In genomic region chr21:42636535-42636914, GRCh38 we compare ENCODE assay signal across 15 cellular contexts. TPM values are rescaled to one million over a fixed set of nuclear protein-coding genes. Genes with fewer than 3 reads are reported as not detected.
A peak's percentile ranks its signal among the peaks of the same experiment; 100 is the strongest.
DNase-seq lines count a peak whose midpoint lies in the region; ATAC-seq, FAIRE-seq and TF ChIP-seq lines count a peak whose summit lies in the region.
"Had no signal": no experiment of that assay in that cellular context is flagged by ENCODE, and none has a peak within 500 bp of the region (broad histone marks: within the 10 kb centered on the region; RNA-seq: fewer than 3 reads in every experiment).

No MANE protein-coding gene starts in this region.

- WGBS in gastroesophageal sphincter (ENCODE audit: low coverage in 1 of 2), 2 donors = 18 to 35% methylated on average over 5 of the region's 5 CpGs
- 28 to 39% (median 32%) methylated on average over 5 of the region's 5 CpGs for WGBS in ovary, 3 donors

- H3K36me3 ChIP-seq in astrocyte (ENCODE audit: insufficient read depth, low read length) (no peaks in the 10 kb centered on the region), gastroesophageal sphincter (no peaks in the 10 kb centered on the region), ovary (no peaks in the 10 kb centered on the region), ascending aorta (no peaks in the 10 kb centered on the region)
- H3K36me3 ChIP-seq: SJSA1, upper lobe of left lung had no signal

- no peaks in the 10 kb centered on the region for H3K9me3 ChIP-seq in astrocyte (ENCODE audit: insufficient read depth, low read depth, low read length)
- no peaks in the 10 kb centered on the region for H3K9me3 ChIP-seq in gastroesophageal sphincter
- no peaks in the 10 kb centered on the region for H3K9me3 ChIP-seq in ovary
- no peaks in the 10 kb centered on the region for H3K9me3 ChIP-seq in ascending aorta
- H3K9me3 ChIP-seq: SJSA1, upper lobe of left lung had no signal

- H4K20me1 ChIP-seq in astrocyte (ENCODE audit: insufficient read depth, low read length) = no peaks in the 10 kb centered on the region

- H3K4me1 ChIP-seq in astrocyte (ENCODE audit: insufficient read depth, low read length) = no peaks in the 10 kb centered on the region
- peaks cover 0 to 29% (median 11%) of the 10 kb centered on the region in 3 donors for H3K4me1 ChIP-seq in gastroesophageal sphincter
- peaks cover 4% of the 10 kb centered on the region for H3K4me1 ChIP-seq in ovary (ENCODE audit: insufficient read depth)
- no peaks in the 10 kb centered on the region for H3K4me1 ChIP-seq in ascending aorta
- H3K4me1 ChIP-seq: SJSA1 had no signal

- TF ChIP-seq POLR2A in gastroesophageal sphincter (IDR thresholded peaks at IDR 0.05) (no peak), ovary (IDR thresholded peaks at IDR 0.05) (no peak)

- H3K27me3 Mint-ChIP-seq in astrocyte (ENCODE audit: low read depth, unreplicated experiment) = peaks cover 7% of the 10 kb centered on the region
- peaks cover 9 to 11% of the 10 kb centered on the region in 2 donors for H3K27me3 Mint-ChIP-seq in effector memory CD8-positive, alpha-beta T cell

- no peak for TF ChIP-seq EP300 in gastroesophageal sphincter (IDR thresholded peaks at IDR 0.05)
- no peak for TF ChIP-seq EP300 in ovary (IDR thresholded peaks at IDR 0.05)

- DNase-seq in A172 (ENCODE audit: low spot score) (peak; percentile 18), HCEC 1CT (peak; percentile 55), astrocyte (ENCODE audit: low read depth) (peak; percentile 12), ovary (no peak), ascending aorta (ENCODE audit: low spot score in 2 of 2) (no peak), medulla oblongata (ENCODE audit: extremely low spot score) (no peak)
- no peak for DNase-seq in effector memory CD8-positive, alpha-beta T cell
- DNase-seq: NCI-H526 treated with DMSO at 0.1 percent for 48 hours, upper lobe of left lung had no signal

- H3K4me3 ChIP-seq in astrocyte (ENCODE audit: insufficient read depth, low read depth, low read length) = no peak overlapping the region
- H3K4me3 ChIP-seq in gastroesophageal sphincter = no peak overlapping the region
- no peak overlapping the region for H3K4me3 ChIP-seq in ovary
- H3K4me3 ChIP-seq in ascending aorta = no peak overlapping the region
- H3K4me3 ChIP-seq: SJSA1, upper lobe of left lung had no signal

- H3K4me2 ChIP-seq in astrocyte (ENCODE audit: low read length) = no peak overlapping the region

- no peak overlapping the region for H2AFZ ChIP-seq in astrocyte (ENCODE audit: low read depth, low read length)

- peaks cover 2% of the 10 kb centered on the region for H3K4me1 Mint-ChIP-seq in astrocyte (ENCODE audit: low read depth, unreplicated experiment)
- H3K4me1 Mint-ChIP-seq in effector memory CD8-positive, alpha-beta T cell (ENCODE audit: low read depth in 2 of 2) = no peaks in the 10 kb centered on the region

- H3K27ac Mint-ChIP-seq in astrocyte (ENCODE audit: unreplicated experiment) = no peak overlapping the region
- no peak overlapping the region for H3K27ac Mint-ChIP-seq in effector memory CD8-positive, alpha-beta T cell
- H3K27ac Mint-ChIP-seq: dendritic cell treated with granulocyte-macrophage colony-stimulating factor and Interleukin-4, amounts not matched to agents 40 ng/mL and 50 ng/mL, for 4 days; WTC11 had no signal

- intact Hi-C loops in ovary (cut with DNase I) = no loop called here
- intact Hi-C loops in ascending aorta (cut with DNase I) = no loop called here

- H3K79me2 ChIP-seq in astrocyte (ENCODE audit: insufficient read depth, low read length) = no peaks in the 10 kb centered on the region

- ATAC-seq in gastroesophageal sphincter = peak; percentile 84
- no peak for ATAC-seq in effector memory CD8-positive, alpha-beta T cell (replicated peaks)
- ATAC-seq: WTC11 had no signal

- no peak overlapping the region for H3K27ac ChIP-seq in astrocyte (ENCODE audit: low read depth, low read length)
- H3K27ac ChIP-seq in gastroesophageal sphincter = peak overlapping the region in 1 of 4 donors; percentile 41
- no peak overlapping the region for H3K27ac ChIP-seq in ovary
- no peak overlapping the region for H3K27ac ChIP-seq in ascending aorta
- H3K27ac ChIP-seq: SJSA1, upper lobe of left lung had no signal

- H3K9me3 Mint-ChIP-seq in astrocyte (ENCODE audit: unreplicated experiment) = no peaks in the 10 kb centered on the region
- H3K9me3 Mint-ChIP-seq in effector memory CD8-positive, alpha-beta T cell = no peaks in the 10 kb centered on the region
- H3K9me3 Mint-ChIP-seq: dendritic cell treated with granulocyte-macrophage colony-stimulating factor and Interleukin-4, amounts not matched to agents 40 ng/mL and 50 ng/mL, for 4 days; nephron; WTC11 had no signal

- no peaks in the 10 kb centered on the region for H3K36me3 Mint-ChIP-seq in astrocyte (ENCODE audit: low read depth, unreplicated experiment)
- no peaks in the 10 kb centered on the region for H3K36me3 Mint-ChIP-seq in effector memory CD8-positive, alpha-beta T cell (ENCODE audit: insufficient read depth)
- H3K36me3 Mint-ChIP-seq: WTC11 had no signal

- H3K27me3 ChIP-seq in astrocyte (ENCODE audit: insufficient read depth, low read length) (peaks cover 14% of the 10 kb centered on the region), gastroesophageal sphincter (peaks cover 25% of the 10 kb centered on the region), ovary (no peaks in the 10 kb centered on the region), ascending aorta (no peaks in the 10 kb centered on the region)

- TF ChIP-seq CTCF in astrocyte (IDR thresholded peaks at IDR 0.05; ENCODE audit: insufficient read depth, low read depth, low read length) = no peak
- TF ChIP-seq CTCF in gastroesophageal sphincter (IDR thresholded peaks at IDR 0.05) = no peak
- TF ChIP-seq CTCF in ovary (IDR thresholded peaks at IDR 0.05) = no peak
- TF ChIP-seq CTCF in ascending aorta (IDR thresholded peaks at IDR 0.05) = no peak

- H3K9ac ChIP-seq in astrocyte (ENCODE audit: low read length) = no peak overlapping the region

- no peak overlapping the region for H3K4me3 Mint-ChIP-seq in astrocyte (ENCODE audit: unreplicated experiment)
- H3K4me3 Mint-ChIP-seq in effector memory CD8-positive, alpha-beta T cell = no peak overlapping the region
- H3K4me3 Mint-ChIP-seq: dendritic cell treated with granulocyte-macrophage colony-stimulating factor and Interleukin-4, amounts not matched to agents 40 ng/mL and 50 ng/mL, for 4 days; WTC11 had no signal

- no peak for FAIRE-seq in astrocyte (lab: Jason Lieb, UNC)
- FAIRE-seq: H54 had no signal

RNA-seq across cellular contexts. Expression of gene PDE9A, which starts 16.9 kb away (rescaled TPM):
- total RNA-seq in A172 (2014; rRNA removed; shearing (Covaris generic)) = not detected in 2 replicates
- total RNA-seq in astrocyte (6.2 and 7.8 TPM in 2 replicates), gastroesophageal sphincter (10 to 100 TPM; 10.6 to 83.2 (median 28.5) TPM), ovary (10 to 100 TPM in 2 of 7 donors, 1 to 10 TPM in 5; 3.9 to 11.3 (median 6.9) TPM), ascending aorta (2.2 TPM)
- polyA plus RNA-seq in ovary = 1 to 10 TPM; 5.6 to 8.0 TPM

Comparison
In these comparisons a context has a peak if more than half of its experiments do, and no peak if none do; other contexts are left out.
1. DNase-seq: peak in A172 (single experiment), HCEC 1CT (single experiment) and astrocyte (single experiment); none in ovary (0 of 5), effector memory CD8-positive, alpha-beta T cell (0 of 3), ascending aorta (0 of 2) and medulla oblongata (single experiment).